Comparison of ENCODE assay signal across 13 cellular contexts in genomic region chr7:11252011-11252607, GRCh38.
DNase-seq lines count a peak whose midpoint lies in the region; ATAC-seq, FAIRE-seq and TF ChIP-seq lines count a peak whose summit lies in the region.
"Had no signal": no experiment of that assay in that cellular context is flagged by ENCODE, and none has a peak within 500 bp of the region (broad histone marks: within the 10 kb centered on the region; RNA-seq: fewer than 3 reads in every experiment).

No MANE protein-coding gene starts in this region.

- peak; percentile 28 for ATAC-seq in GM18502 (IDR thresholded peaks at IDR 0.05; ENCODE audit: poor library complexity, unreplicated experiment)
- ATAC-seq in GM21390 (IDR thresholded peaks at IDR 0.05; ENCODE audit: unreplicated experiment): peak; percentile 49
- ATAC-seq: K562 had no signal

- no peak for FAIRE-seq in H54 (lab: Jason Lieb, UNC)
- FAIRE-seq: K562 had no signal

- H3K9me3 ChIP-seq in Karpas-422 (ENCODE audit: low read length): no peaks in the 10 kb centered on the region

- peak overlapping the region; percentile 36 for H3K4me3 ChIP-seq in Karpas-422 (ENCODE audit: low read length)
- H3K4me3 ChIP-seq: K562 had no signal

- H3K36me3 ChIP-seq in Karpas-422 (ENCODE audit: insufficient read depth, low read length): no peaks in the 10 kb centered on the region

- peak overlapping the region; percentile 59 for H3K9ac ChIP-seq in Karpas-422 (ENCODE audit: low read length)

- peaks cover 56% of the 10 kb centered on the region for H3K4me1 ChIP-seq in Karpas-422 (ENCODE audit: low read length)

- peak overlapping the region; percentile 87 for H3K27ac ChIP-seq in Karpas-422 (ENCODE audit: low read length)
- H3K27ac ChIP-seq: C4-2B had no signal

- TF ChIP-seq POLR2A in H54 (IDR thresholded peaks at IDR 0.05; ENCODE audit: low read depth, low read length): no peak

- H3K79me2 ChIP-seq in Karpas-422 (ENCODE audit: low read length): no peaks in the 10 kb centered on the region

- H3K27me3 ChIP-seq in Karpas-422 (ENCODE audit: low read length): no peaks in the 10 kb centered on the region

- peak overlapping the region; percentile 63 for H2AFZ ChIP-seq in Karpas-422 (ENCODE audit: low read length)

- DNase-seq in Karpas-422 (peak; percentile 72), putamen (ENCODE audit: low spot score) (peak; percentile 53), CD1c-positive myeloid dendritic cell (ENCODE audit: extremely low spot score) (no peak), H54 (ENCODE audit: insufficient read length, low spot score) (no peak)
- no peak for DNase-seq in NK-92 treated with Interleukin-12 subunit alpha and Interleukin-12 subunit beta, amount 100 ng/mL, for 24 hours (lab: John Stamatoyannopoulos, UW)
- DNase-seq: HFFc6, NCI-H1417 treated with DMSO at 0.1 percent for 48 hours, NCI-H1930, SHP77 treated with DMSO at 0.1 percent for 48 hours had no signal

- H4K20me1 ChIP-seq in Karpas-422 (ENCODE audit: insufficient read depth, low read depth, low read length): no peaks in the 10 kb centered on the region

- H3K9me2 ChIP-seq in Karpas-422 (replicated peaks; ENCODE audit: insufficient read depth, low read length): no peaks in the 10 kb centered on the region

- H3K4me2 ChIP-seq in Karpas-422 (ENCODE audit: low read depth, low read length, poor library complexity, severe bottlenecking): peak overlapping the region; percentile 63

Comparison
In these comparisons a context has a peak if more than half of its experiments do, and no peak if none do; other contexts are left out.
1. DNase-seq: peak in Karpas-422 (single experiment) and putamen (single experiment); none in CD1c-positive myeloid dendritic cell (single experiment), H54 (single experiment) and NK-92 treated with Interleukin-12 subunit alpha and Interleukin-12 subunit beta, amount 100 ng/mL, for 24 hours (single experiment).